In the genomic region with DNA sequence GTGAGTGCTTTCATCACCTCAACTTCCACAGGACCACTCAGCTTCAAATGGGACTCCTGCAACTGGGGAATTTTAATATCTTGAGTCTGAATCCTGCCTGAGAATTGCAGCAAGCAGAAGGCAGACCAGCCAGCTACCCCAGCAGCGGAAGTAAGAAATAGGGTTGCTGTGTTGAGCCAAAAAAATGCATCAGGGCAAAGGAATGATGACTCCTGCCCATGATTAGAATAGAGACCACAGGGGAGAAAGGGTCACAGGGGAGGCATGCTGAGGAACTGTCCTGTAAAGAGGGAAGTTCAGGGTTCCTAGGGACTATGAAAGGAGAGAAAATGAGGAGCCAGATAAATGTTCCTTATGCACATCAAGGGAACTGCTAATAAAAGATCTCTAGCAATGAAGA, we compare ENCODE assay signal across 16 cellular contexts.
DNase-seq lines count a peak whose midpoint lies in the region; ATAC-seq and TF ChIP-seq lines count a peak whose summit lies in the region.
"Had no signal": no experiment of that assay in that cellular context is flagged by ENCODE, and none has a peak within 500 bp of the region (broad histone marks: within the 10 kb centered on the region; RNA-seq: fewer than 3 reads in every experiment).

No MANE protein-coding gene starts in this region.

- H3K4me3 ChIP-seq in smooth muscle cell (no peak overlapping the region), WERI-Rb-1 (ENCODE audit: low read depth, low read length) (no peak overlapping the region)

- no peaks in the 10 kb centered on the region for H3K27me3 ChIP-seq in smooth muscle cell (ENCODE audit: low read depth)
- no peaks in the 10 kb centered on the region for H3K27me3 ChIP-seq in WERI-Rb-1 (ENCODE audit: insufficient read depth, low read depth, severe bottlenecking)

- no peaks in the 10 kb centered on the region for H3K36me3 ChIP-seq in smooth muscle cell (ENCODE audit: low read depth)
- H3K36me3 ChIP-seq in WERI-Rb-1 = no peaks in the 10 kb centered on the region

- no peaks in the 10 kb centered on the region for H3K79me2 ChIP-seq in smooth muscle cell (ENCODE audit: low read depth)

- peaks cover 6% of the 10 kb centered on the region for H3K4me1 ChIP-seq in smooth muscle cell (ENCODE audit: low read depth)

- peak overlapping the region; percentile 51 for H3K4me2 ChIP-seq in smooth muscle cell

- no peaks in the 10 kb centered on the region for H3K9me3 ChIP-seq in smooth muscle cell (replicated peaks; ENCODE audit: low read depth)
- no peaks in the 10 kb centered on the region for H3K9me3 ChIP-seq in WERI-Rb-1 (ENCODE audit: severe bottlenecking)

- H3K27ac ChIP-seq in smooth muscle cell (ENCODE audit: low read depth) = peak overlapping the region; percentile 32
- H3K27ac ChIP-seq in WERI-Rb-1 = no peak overlapping the region

- H3K9ac ChIP-seq in smooth muscle cell (ENCODE audit: low read depth) = no peak overlapping the region

- ATAC-seq in SK-N-SH treated with all-trans-retinoic acid at 6 μM for 48 hours = peak; percentile 42; the same call in 2 of the 3 replicates
- no peak for ATAC-seq in HG03521 (IDR thresholded peaks at IDR 0.05; ENCODE audit: unreplicated experiment)
- ATAC-seq: natural killer cell treated with Interleukin-12 subunit alpha and Interleukin-12 subunit beta and Interleukin-15 and Interleukin-18, amount 100 ng/mL, for 72 hours; Panc1; sciatic nerve had no signal

- no peaks in the 10 kb centered on the region for H4K20me1 ChIP-seq in smooth muscle cell (ENCODE audit: low read depth)

- TF ChIP-seq CTCF in smooth muscle cell (IDR thresholded peaks at IDR 0.05; ENCODE audit: borderline replicate concordance, insufficient read depth, poor library complexity, severe bottlenecking) (no peak), WERI-Rb-1 (IDR thresholded peaks at IDR 0.05; ENCODE audit: low read depth, low read length) (no peak)

- H2AFZ ChIP-seq in smooth muscle cell (ENCODE audit: low read depth) = peak overlapping the region; percentile 57

- peaks cover 5% of the 10 kb centered on the region for H3F3A ChIP-seq in smooth muscle cell (ENCODE audit: low read depth)

- 24% methylated on average over 1 of the region's 1 CpG for WGBS in smooth muscle cell (ENCODE audit: low lambda C conversion rate)

- DNase-seq in GOT3 (lab: John Stamatoyannopoulos, UW) = peak; percentile 3
- peak; percentile 88 for DNase-seq in fibroblast of peridontal ligament (ENCODE audit: extremely low read depth)
- no peak for DNase-seq in smooth muscle cell (lab: John Stamatoyannopoulos, UW; ENCODE audit: unreplicated experiment)
- DNase-seq in WERI-Rb-1 = no peak
- no peak for DNase-seq in pons (ENCODE audit: low spot score)
- DNase-seq: activated CD4-positive, alpha-beta memory T cell treated with anti-CD3 and anti-CD28 coated beads, Interleukin-2, amount 10 ng/mL, durations not matched to agents 7 days and 5 days; cortex of kidney; glutamatergic neuron; MM.1S; substantia nigra; T-helper 2 cell had no signal

TF ChIP-seq in SK-N-SH treated with all-trans-retinoic acid at 6 μM for 48 hours, 23 proteins besides CTCF, POLR2A, EP300 and RAD21:
- TF ChIP-seq OSR1 (CRISPR knock-in tag; IDR thresholded peaks at IDR 0.05) (no peak), TSHZ2 (CRISPR knock-in tag; IDR thresholded peaks at IDR 0.05) (no peak), TOX (CRISPR knock-in tag; IDR thresholded peaks at IDR 0.05; ENCODE audit: borderline replicate concordance) (no peak), ZFP30 (CRISPR knock-in tag; IDR thresholded peaks at IDR 0.05) (no peak), ZFP3 (CRISPR knock-in tag; IDR thresholded peaks at IDR 0.05) (no peak)

Comparison
In these comparisons a context has a peak if more than half of its experiments do, and no peak if none do; other contexts are left out.
1. DNase-seq: peak in GOT3 (single experiment) and fibroblast of peridontal ligament (single experiment); none in smooth muscle cell (single experiment), WERI-Rb-1 (single experiment) and pons (single experiment).